Comparison of ENCODE assay signal across 21 cellular contexts in genomic region chr10:75245354-75246001, GRCh38. TPM values are rescaled to one million over a fixed set of nuclear protein-coding genes. Genes with fewer than 3 reads are reported as not detected.
DNase-seq lines count a peak whose midpoint lies in the region; ATAC-seq and TF ChIP-seq lines count a peak whose summit lies in the region.
"Had no signal": no experiment of that assay in that cellular context is flagged by ENCODE, and none has a peak within 500 bp of the region (broad histone marks: within the 10 kb centered on the region; RNA-seq: fewer than 3 reads in every experiment).

No MANE protein-coding gene starts in this region.

- H3K9me3 ChIP-seq in Peyer's patch (no peaks in the 10 kb centered on the region), hepatocyte (ENCODE audit: low read depth) (no peaks in the 10 kb centered on the region)
- H3K9me3 ChIP-seq: right atrium auricular region had no signal

- no peak for TF ChIP-seq POLR2A in Peyer's patch (IDR thresholded peaks at IDR 0.05)

- peaks cover 5% of the 10 kb centered on the region; the same call in 2 of the 3 replicates for H3K4me1 Mint-ChIP-seq in GM23338
- H3K4me1 Mint-ChIP-seq: activated CD4-positive, alpha-beta T cell treated with anti-CD3 and anti-CD28 coated beads, Interleukin-2, amount 10 ng/mL, durations not matched to agents 7 days and 5 days; T-cell had no signal

- no peak overlapping the region for H3K27ac ChIP-seq in GM23338 (ENCODE audit: low read depth)
- H3K27ac ChIP-seq in Peyer's patch, result peak overlapping the region in 3 of 4 donors; percentile 32 to 85 (median 52)
- peak overlapping the region; percentile 8 for H3K27ac ChIP-seq in hepatocyte
- H3K27ac ChIP-seq: heart right ventricle, right atrium auricular region had no signal

- DNase-seq in GM23338 (ENCODE audit: low spot score) (no peak), Peyer's patch (peak in 2 of 3 donors; percentile 82 to 84), hepatocyte (ENCODE audit: low spot score) (peak; percentile 52), sciatic nerve (ENCODE audit: low spot score) (no peak), NCI-H345 treated with DMSO at 0.1 percent for 48 hours (lab: John Stamatoyannopoulos, UW; ENCODE audit: unreplicated experiment) (no peak), dedifferentiated amniotic fluid mesenchymal stem cell (ENCODE audit: extremely low spot score) (no peak), NCI-H82 treated with DMSO at 0.1 percent for 48 hours (lab: John Stamatoyannopoulos, UW; ENCODE audit: unreplicated experiment) (no peak)
- DNase-seq: activated CD4-positive, alpha-beta T cell treated with anti-CD3 and anti-CD28 coated beads, Interleukin-2, amount 10 ng/mL, durations not matched to agents 7 days and 5 days; CD4-positive, alpha-beta T cell; GF-D8; GOT3; heart right ventricle; KG1; NCI-H1048; NCI-H2029; NCI-H226; nucleus accumbens; T-cell had no signal

- no peaks in the 10 kb centered on the region for H3K36me3 ChIP-seq in GM23338 (ENCODE audit: insufficient read depth)
- H3K36me3 ChIP-seq in Peyer's patch, result no peaks in the 10 kb centered on the region
- no peaks in the 10 kb centered on the region for H3K36me3 ChIP-seq in hepatocyte (replicated peaks; ENCODE audit: insufficient read depth, low read depth)
- H3K36me3 ChIP-seq: heart right ventricle, right atrium auricular region had no signal

- 73% methylated on average over 8 of the region's 8 CpGs for WGBS in hepatocyte (ENCODE audit: low lambda C conversion rate, missing lambda C conversion rate)

- H3K9me3 Mint-ChIP-seq in GM23338, result no peaks in the 10 kb centered on the region
- H3K9me3 Mint-ChIP-seq: activated CD4-positive, alpha-beta T cell treated with anti-CD3 and anti-CD28 coated beads, Interleukin-2, amount 10 ng/mL, durations not matched to agents 7 days and 5 days; CD4-positive, alpha-beta T cell; T-cell had no signal

- ATAC-seq in GM23338 (peak; percentile 58), sciatic nerve (peak; percentile 55)
- ATAC-seq: Right ventricle myocardium inferior, T-cell had no signal

- no peak overlapping the region for H3K27ac Mint-ChIP-seq in GM23338
- H3K27ac Mint-ChIP-seq: activated CD4-positive, alpha-beta T cell treated with anti-CD3 and anti-CD28 coated beads, Interleukin-2, amount 10 ng/mL, durations not matched to agents 7 days and 5 days; CD4-positive, alpha-beta T cell; T-cell had no signal

- H2AFZ ChIP-seq in GM23338 (no peak overlapping the region), hepatocyte (no peak overlapping the region)

- TF ChIP-seq CTCF in GM23338 (conservative IDR thresholded peaks at IDR 0.05; ENCODE audit: low read depth in 2 of 2), result no peak
- no peak for TF ChIP-seq CTCF in Peyer's patch (IDR thresholded peaks at IDR 0.05)
- no peak for TF ChIP-seq CTCF in hepatocyte (IDR thresholded peaks at IDR 0.05; ENCODE audit: poor library complexity)

- H3K4me2 ChIP-seq in GM23338, result no peak overlapping the region
- peak overlapping the region; percentile 17 for H3K4me2 ChIP-seq in hepatocyte

- H3K36me3 Mint-ChIP-seq in GM23338 (ENCODE audit: low read depth), result no peaks in the 10 kb centered on the region
- H3K36me3 Mint-ChIP-seq: brain, T-cell had no signal

- H3K79me2 ChIP-seq in GM23338 (replicated peaks; ENCODE audit: insufficient read depth) (no peaks in the 10 kb centered on the region), hepatocyte (no peaks in the 10 kb centered on the region)

- H3K4me3 Mint-ChIP-seq in GM23338, result no peak overlapping the region; the same call in 2 of the 3 replicates
- H3K4me3 Mint-ChIP-seq: activated CD4-positive, alpha-beta T cell treated with anti-CD3 and anti-CD28 coated beads, Interleukin-2, amount 10 ng/mL, durations not matched to agents 7 days and 5 days; brain; CD4-positive, alpha-beta T cell; T-cell had no signal

- H3K4me1 ChIP-seq in GM23338 (ENCODE audit: insufficient read depth) (peaks cover 6% of the 10 kb centered on the region; the same call in 1 of the 2 replicates), Peyer's patch (peaks cover 0 to 27% (median 4%) of the 10 kb centered on the region in 4 donors), hepatocyte (ENCODE audit: insufficient read depth) (peaks cover 28% of the 10 kb centered on the region)
- H3K4me1 ChIP-seq: heart right ventricle, right atrium auricular region had no signal

- no peaks in the 10 kb centered on the region for H3K27me3 ChIP-seq in GM23338 (ENCODE audit: insufficient read depth)
- no peaks in the 10 kb centered on the region for H3K27me3 ChIP-seq in Peyer's patch
- no peaks in the 10 kb centered on the region for H3K27me3 ChIP-seq in hepatocyte
- H3K27me3 ChIP-seq: heart right ventricle, right atrium auricular region had no signal

- H3K9me2 ChIP-seq in GM23338 (ENCODE audit: insufficient read depth), result no peaks in the 10 kb centered on the region
- no peaks in the 10 kb centered on the region for H3K9me2 ChIP-seq in hepatocyte (replicated peaks; ENCODE audit: insufficient read depth)

- H3F3A ChIP-seq in GM23338 (replicated peaks; ENCODE audit: low read depth), result no peaks in the 10 kb centered on the region

- peaks cover 3% of the 10 kb centered on the region for H3K27me3 Mint-ChIP-seq in GM23338 (ENCODE audit: insufficient read depth, low read depth, poor library complexity)
- H3K27me3 Mint-ChIP-seq: activated CD4-positive, alpha-beta T cell treated with anti-CD3 and anti-CD28 coated beads, Interleukin-2, amount 10 ng/mL, durations not matched to agents 7 days and 5 days; T-cell had no signal

- H4K20me1 ChIP-seq in GM23338 (replicated peaks; ENCODE audit: insufficient read depth), result no peaks in the 10 kb centered on the region
- no peaks in the 10 kb centered on the region for H4K20me1 ChIP-seq in hepatocyte (ENCODE audit: insufficient read depth, poor library complexity, severe bottlenecking)

- H3K4me3 ChIP-seq in GM23338 (no peak overlapping the region), Peyer's patch (no peak overlapping the region), hepatocyte (no peak overlapping the region)
- H3K4me3 ChIP-seq: heart right ventricle, right atrium auricular region had no signal

- intact Hi-C loops in sciatic nerve (cut with DNase I), result no loop called here

TF ChIP-seq in GM23338, 12 proteins besides CTCF, POLR2A, EP300 and RAD21 (continues in another document):
- TF ChIP-seq JUNB (IDR thresholded peaks at IDR 0.05; ENCODE audit: unreplicated experiment) (no peak), EZH2phosphoT487 (IDR thresholded peaks at IDR 0.05; ENCODE audit: unreplicated experiment) (no peak), EZH2 (IDR thresholded peaks at IDR 0.05; ENCODE audit: low read depth, unreplicated experiment) (no peak), ETS1 (IDR thresholded peaks at IDR 0.05) (no peak), STAT1 (IDR thresholded peaks at IDR 0.05; ENCODE audit: unreplicated experiment) (no peak), NANOG (IDR thresholded peaks at IDR 0.05; ENCODE audit: borderline replicate concordance) (no peak), ZNF114 (CRISPR knock-in tag; IDR thresholded peaks at IDR 0.05) (no peak), CREB1 (CRISPR knock-in tag; IDR thresholded peaks at IDR 0.05; ENCODE audit: low read depth) (no peak), ZNF331 (CRISPR knock-in tag; IDR thresholded peaks at IDR 0.05; ENCODE audit: low read depth) (no peak), POLR2AphosphoS5 (IDR thresholded peaks at IDR 0.05; ENCODE audit: low read depth) (no peak), REST (IDR thresholded peaks at IDR 0.05; ENCODE audit: unreplicated experiment) (no peak)

RNA-seq across cellular contexts. Expression of gene COMTD1, which starts 9.7 kb away (rescaled TPM):
- total RNA-seq in GM23338 (2014; rRNA removed; shearing (Covaris generic)), result 39.6 and 40.0 TPM in 2 replicates
- polyA plus RNA-seq in GM23338 (2016; fragmentation: Nextera tagmentation; extraction: Ambion mirVana) (46.7 and 54.1 TPM in 2 replicates), hepatocyte (46.4 and 51.9 TPM in 2 replicates)
- total RNA-seq in Peyer's patch (100 to 1,000 TPM in 3 of 4 donors, 10 to 100 TPM in 1; 86.6 to 205 (median 147) TPM), hepatocyte (19.2 and 36.7 TPM in 2 replicates), sciatic nerve (13.0 TPM)

RNA-seq across cellular contexts. Expression of gene VDAC2, which starts 34.9 kb away (rescaled TPM):
- total RNA-seq in GM23338 (2014; rRNA removed; shearing (Covaris generic)), result 242 and 282 TPM in 2 replicates
- polyA plus RNA-seq in GM23338 (2016; fragmentation: Nextera tagmentation; extraction: Ambion mirVana), result 294 and 311 TPM in 2 replicates
- 100 to 1,000 TPM; 118 to 152 (median 138) TPM for total RNA-seq in Peyer's patch
- total RNA-seq in hepatocyte, result 167 and 172 TPM in 2 replicates
- 190 and 192 TPM in 2 replicates for polyA plus RNA-seq in hepatocyte
- 120 TPM for total RNA-seq in sciatic nerve

Comparison
In these comparisons a context has a peak if more than half of its experiments do, and no peak if none do; other contexts are left out.
1. DNase-seq: peak in Peyer's patch (2 of 3) and hepatocyte (single experiment); none in GM23338 (single experiment), sciatic nerve (single experiment), NCI-H345 treated with DMSO at 0.1 percent for 48 hours (single experiment), dedifferentiated amniotic fluid mesenchymal stem cell (single experiment) and NCI-H82 treated with DMSO at 0.1 percent for 48 hours (single experiment).